In genomic region chr10:128908109-128908898, GRCh38 we compare ENCODE assay signal across 16 cellular contexts.
DNase-seq lines count a peak whose midpoint lies in the region; ATAC-seq and TF ChIP-seq lines count a peak whose summit lies in the region.
"Had no signal": no experiment of that assay in that cellular context is flagged by ENCODE, and none has a peak within 500 bp of the region (broad histone marks: within the 10 kb centered on the region; RNA-seq: fewer than 3 reads in every experiment).

No MANE protein-coding gene starts in this region.

- H3K9me2 ChIP-seq in GM23338 (ENCODE audit: insufficient read depth): peaks cover 6% of the 10 kb centered on the region; the same call in 1 of the 2 replicates

- peaks cover 14% of the 10 kb centered on the region for H3K4me1 Mint-ChIP-seq in activated naive CD4-positive, alpha-beta T cell treated with anti-CD3 and anti-CD28 coated beads for 36 hours (ENCODE audit: low read depth)
- H3K4me1 Mint-ChIP-seq in GM23338: peaks cover 8% of the 10 kb centered on the region; the same call in 2 of the 3 replicates
- peaks cover 30% of the 10 kb centered on the region for H3K4me1 Mint-ChIP-seq in nephron

- H3K9me3 ChIP-seq in RWPE2 (ENCODE audit: severe bottlenecking): peaks cover 2% of the 10 kb centered on the region
- H3K9me3 ChIP-seq in prostate gland: no peaks in the 10 kb centered on the region
- H3K9me3 ChIP-seq: gastroesophageal sphincter had no signal

- H3K9me3 Mint-ChIP-seq in activated naive CD4-positive, alpha-beta T cell treated with anti-CD3 and anti-CD28 coated beads for 36 hours: no peaks in the 10 kb centered on the region
- H3K9me3 Mint-ChIP-seq in GM23338: no peaks in the 10 kb centered on the region
- no peaks in the 10 kb centered on the region for H3K9me3 Mint-ChIP-seq in nephron
- H3K9me3 Mint-ChIP-seq: activated T-cell treated with anti-CD3 and anti-CD28 coated beads, Interleukin-2, amount 50 U/mL, for 4 hours had no signal

- no peaks in the 10 kb centered on the region for H3K79me2 ChIP-seq in GM23338 (replicated peaks; ENCODE audit: insufficient read depth)

- CTCF ChIA-PET in activated naive CD4-positive, alpha-beta T cell treated with anti-CD3 and anti-CD28 coated beads for 36 hours (lab: Charles Lee): no interaction called here

- no peak overlapping the region for H2AFZ ChIP-seq in GM23338

- H3K27me3 ChIP-seq in GM23338 (ENCODE audit: insufficient read depth): no peaks in the 10 kb centered on the region
- H3K27me3 ChIP-seq in RWPE2 (ENCODE audit: insufficient read depth, poor library complexity, severe bottlenecking): no peaks in the 10 kb centered on the region
- no peaks in the 10 kb centered on the region for H3K27me3 ChIP-seq in prostate gland (replicated peaks; ENCODE audit: insufficient read depth)

- H3K27ac ChIP-seq in GM23338 (ENCODE audit: low read depth): no peak overlapping the region
- peak overlapping the region; percentile 16 for H3K27ac ChIP-seq in RWPE2 (ENCODE audit: poor library complexity, severe bottlenecking)
- H3K27ac ChIP-seq in prostate gland: no peak overlapping the region
- H3K27ac ChIP-seq: gastroesophageal sphincter had no signal

- no peak overlapping the region for H3K4me3 Mint-ChIP-seq in activated naive CD4-positive, alpha-beta T cell treated with anti-CD3 and anti-CD28 coated beads for 36 hours
- no peak overlapping the region for H3K4me3 Mint-ChIP-seq in GM23338
- H3K4me3 Mint-ChIP-seq in nephron: no peak overlapping the region
- H3K4me3 Mint-ChIP-seq: activated T-cell treated with anti-CD3 and anti-CD28 coated beads, Interleukin-2, amount 50 U/mL, for 4 hours had no signal

- H3K4me3 ChIP-seq in GM23338 (no peak overlapping the region), RWPE2 (ENCODE audit: severe bottlenecking) (no peak overlapping the region), prostate gland (no peak overlapping the region)
- H3K4me3 ChIP-seq: gastroesophageal sphincter had no signal

- ATAC-seq in GM23338: peak; percentile 95
- peak; percentile 45; the same call in 2 of the 3 replicates for ATAC-seq in RWPE2 (ENCODE audit: low read depth)
- ATAC-seq: activated T-cell treated with anti-CD3 and anti-CD28 coated beads, Interleukin-2, amount 50 U/mL, for 4 hours; HCT116; HepG2; stimulated activated naive CD8-positive, alpha-beta T cell treated with anti-CD3 and anti-CD28 coated beads, Interleukin-15, Interleukin-2, amounts not matched to agents 100 U/mL and 50 U/mL, for 24 hours had no signal

- no peaks in the 10 kb centered on the region for H3K36me3 Mint-ChIP-seq in activated naive CD4-positive, alpha-beta T cell treated with anti-CD3 and anti-CD28 coated beads for 36 hours (ENCODE audit: low read depth)
- H3K36me3 Mint-ChIP-seq in GM23338 (ENCODE audit: low read depth) (no peaks in the 10 kb centered on the region), nephron (ENCODE audit: low read depth) (no peaks in the 10 kb centered on the region)

- H3K27ac Mint-ChIP-seq in activated naive CD4-positive, alpha-beta T cell treated with anti-CD3 and anti-CD28 coated beads for 36 hours: no peak overlapping the region
- no peak overlapping the region for H3K27ac Mint-ChIP-seq in GM23338
- H3K27ac Mint-ChIP-seq in nephron: peak overlapping the region; percentile 69 to 96 (median 90)

- no peaks in the 10 kb centered on the region for H4K20me1 ChIP-seq in GM23338 (replicated peaks; ENCODE audit: insufficient read depth)

- H3K36me3 ChIP-seq in GM23338 (ENCODE audit: insufficient read depth) (no peaks in the 10 kb centered on the region), RWPE2 (ENCODE audit: low read depth) (no peaks in the 10 kb centered on the region), prostate gland (no peaks in the 10 kb centered on the region)
- H3K36me3 ChIP-seq: gastroesophageal sphincter had no signal

- H3K4me1 ChIP-seq in GM23338 (ENCODE audit: insufficient read depth) (no peaks in the 10 kb centered on the region), RWPE2 (ENCODE audit: insufficient read depth, poor library complexity, severe bottlenecking) (no peaks in the 10 kb centered on the region), prostate gland (replicated peaks) (no peaks in the 10 kb centered on the region)
- H3K4me1 ChIP-seq: gastroesophageal sphincter had no signal

- DNase-seq in activated naive CD4-positive, alpha-beta T cell treated with anti-CD3 and anti-CD28 coated beads for 36 hours: peak; percentile 22
- DNase-seq in activated naive CD4-positive, alpha-beta T cell treated with Interleukin-2 at 50 U/mL for 16 hours: no peak
- DNase-seq in GM23338 (ENCODE audit: low spot score) (peak; percentile 45), RWPE2 (ENCODE audit: low spot score) (no peak), inferior parietal cortex (ENCODE audit: extremely low spot score) (no peak), prostate gland (ENCODE audit: low spot score) (no peak)
- no peak for DNase-seq in stimulated activated CD4-positive, alpha-beta T cell treated with anti-CD3 and anti-CD28 coated beads, Interleukin-12 subunit alpha, Interleukin-12 subunit beta, amount 100 ng/mL, for 4 hours
- DNase-seq: activated T-cell treated with anti-CD3 and anti-CD28 coated beads, Interleukin-2, amount 50 U/mL, for 4 hours; DMS79; NCI-H1694 treated with DMSO at 0.1 percent for 48 hours; SHP77 treated with DMSO at 0.1 percent for 48 hours; stimulated activated naive CD8-positive, alpha-beta T cell treated with anti-CD3 and anti-CD28 coated beads, Interleukin-15, Interleukin-2, amounts not matched to agents 100 U/mL and 50 U/mL, for 24 hours had no signal

- 44% methylated on average over 10 of the region's 10 CpGs for WGBS in prostate gland

- H3K27me3 Mint-ChIP-seq in activated naive CD4-positive, alpha-beta T cell treated with anti-CD3 and anti-CD28 coated beads for 36 hours (ENCODE audit: low read depth): no peaks in the 10 kb centered on the region
- H3K27me3 Mint-ChIP-seq in GM23338 (ENCODE audit: insufficient read depth, low read depth, poor library complexity) (peaks cover 3% of the 10 kb centered on the region), nephron (ENCODE audit: low read depth) (peaks cover 6% of the 10 kb centered on the region)

- intact Hi-C loops in activated naive CD4-positive, alpha-beta T cell treated with anti-CD3 and anti-CD28 coated beads for 36 hours (cut with micrococcal nuclease): no loop called here
- intact Hi-C loops in prostate gland (cut with DNase I): no loop called here

- no peak overlapping the region for H3K4me2 ChIP-seq in GM23338

- no peaks in the 10 kb centered on the region for H3F3A ChIP-seq in GM23338 (replicated peaks; ENCODE audit: low read depth)

- TF ChIP-seq POLR2A in prostate gland (IDR thresholded peaks at IDR 0.05): no peak

- TF ChIP-seq CTCF in GM23338 (conservative IDR thresholded peaks at IDR 0.05; ENCODE audit: low read depth in 2 of 2) (peak in 1 of 2 experiments; percentile 17; a peak in 1 of 4 replicates), RWPE2 (IDR thresholded peaks at IDR 0.05; ENCODE audit: poor library complexity, severe bottlenecking) (no peak), nephron (IDR thresholded peaks at IDR 0.05; ENCODE audit: unreplicated experiment in 3 of 3) (no peak), prostate gland (IDR thresholded peaks at IDR 0.05) (no peak)

TF ChIP-seq in GM23338, 12 proteins besides CTCF, POLR2A, EP300 and RAD21 (continues in another document):
- TF ChIP-seq JUNB (IDR thresholded peaks at IDR 0.05; ENCODE audit: unreplicated experiment): no peak

Comparison
In these comparisons a context has a peak if more than half of its experiments do, and no peak if none do; other contexts are left out.
1. DNase-seq: peak in activated naive CD4-positive, alpha-beta T cell treated with anti-CD3 and anti-CD28 coated beads for 36 hours (single experiment) and GM23338 (single experiment); none in activated naive CD4-positive, alpha-beta T cell treated with Interleukin-2 at 50 U/mL for 16 hours (single experiment), RWPE2 (single experiment), stimulated activated CD4-positive, alpha-beta T cell treated with anti-CD3 and anti-CD28 coated beads, Interleukin-12 subunit alpha, Interleukin-12 subunit beta, amount 100 ng/mL, for 4 hours (single experiment), inferior parietal cortex (single experiment) and prostate gland (single experiment).
2. H3K27ac Mint-ChIP-seq: peak in nephron (3 of 3); none in activated naive CD4-positive, alpha-beta T cell treated with anti-CD3 and anti-CD28 coated beads for 36 hours (single experiment) and GM23338 (single experiment).